ENCODE assay signal across 8 cellular contexts in the genomic region with DNA sequence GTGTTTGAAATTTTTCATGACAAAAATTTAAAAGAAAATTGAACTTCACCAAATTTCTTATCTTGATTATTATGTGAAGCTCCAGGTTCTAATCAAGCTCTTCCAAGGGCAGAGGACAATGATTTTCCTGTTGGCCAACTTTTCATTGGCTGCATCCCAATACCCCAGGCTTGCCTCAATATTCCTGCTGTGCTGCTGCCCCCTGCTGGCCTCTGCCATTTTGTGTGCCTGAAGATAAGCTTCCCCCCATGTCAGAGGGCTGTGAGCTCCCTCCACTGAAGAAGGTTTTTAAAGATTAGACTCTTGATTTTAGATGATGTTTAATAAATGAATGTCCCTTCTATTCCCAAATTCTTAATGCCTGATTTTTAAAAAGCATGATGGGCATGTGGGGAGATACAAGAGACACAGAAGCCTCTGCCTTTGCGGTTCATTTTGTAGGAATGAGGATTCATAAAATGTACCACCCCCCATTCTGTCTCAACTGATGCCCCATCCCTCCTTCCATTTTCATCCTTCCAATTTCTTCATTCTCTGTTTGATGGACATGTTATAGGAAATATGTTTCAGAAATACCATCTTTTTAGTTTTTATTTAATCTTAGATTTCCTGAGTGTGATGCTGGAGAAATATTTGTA.
DNase-seq lines count a peak whose midpoint lies in the region; FAIRE-seq lines count a peak whose summit lies in the region.

No MANE protein-coding gene starts in this region.

- peak; percentile 40 for FAIRE-seq in TTC549 (lab: Jason Lieb, UNC)

- peak; percentile 35 for DNase-seq in NCI-H2196 (lab: John Stamatoyannopoulos, UW; ENCODE audit: unreplicated experiment)
- DNase-seq in NCI-H2196 treated with DMSO at 0.1 percent for 48 hours (lab: John Stamatoyannopoulos, UW; ENCODE audit: unreplicated experiment) = no peak
- peak; percentile 46 for DNase-seq in NAMALWA (ENCODE audit: low spot score)
- peak in 31 of 61 donors; percentile 0 to 62 (median 7) for DNase-seq in caudate nucleus (lab: John Stamatoyannopoulos, UW)
- DNase-seq in kidney tubule cell (ENCODE audit: low spot score) = peak; percentile 59
- peak; percentile 11 to 60 (median 23) for DNase-seq in stimulated activated CD4-positive, alpha-beta T cell treated with anti-CD3 and anti-CD28 coated beads, TNF-alpha, amount 100 ng/mL, for 24 hours (ENCODE audit: low read depth in 3 of 3)
- DNase-seq in middle frontal gyrus (ENCODE audit: extremely low spot score, low spot score) = no peak

- no peak overlapping the region for H3K27ac ChIP-seq in caudate nucleus (ENCODE audit: low read depth, low read length)

Comparison
In these comparisons a context has a peak if more than half of its experiments do, and no peak if none do; other contexts are left out.
1. DNase-seq: peak in NCI-H2196 (single experiment), NAMALWA (single experiment), caudate nucleus (31 of 61), kidney tubule cell (single experiment) and stimulated activated CD4-positive, alpha-beta T cell treated with anti-CD3 and anti-CD28 coated beads, TNF-alpha, amount 100 ng/mL, for 24 hours (3 of 3); none in NCI-H2196 treated with DMSO at 0.1 percent for 48 hours (single experiment) and middle frontal gyrus (single experiment).